Comparison of ENCODE assay signal across 20 cellular contexts in the genomic region with DNA sequence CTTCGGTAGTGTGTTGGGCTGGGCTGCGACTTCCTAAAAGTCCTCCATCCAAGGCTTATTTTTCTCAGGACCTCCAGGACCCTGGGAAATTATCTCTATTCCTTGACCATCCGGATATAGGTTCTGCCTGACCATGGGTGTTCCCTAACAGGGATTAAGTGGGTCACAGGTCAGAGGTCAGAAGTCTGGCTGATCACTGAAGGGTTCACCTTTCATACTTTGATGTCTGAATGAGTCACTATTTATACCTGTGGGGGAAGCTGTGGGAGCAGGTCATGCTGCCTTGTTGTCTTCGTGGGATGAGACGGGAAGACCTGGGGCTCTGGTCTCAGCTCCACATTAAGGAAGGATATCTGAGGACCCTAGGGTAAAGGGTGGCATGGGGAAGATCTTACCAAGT.
DNase-seq lines count a peak whose midpoint lies in the region; ATAC-seq and TF ChIP-seq lines count a peak whose summit lies in the region.
"Had no signal": no experiment of that assay in that cellular context is flagged by ENCODE, and none has a peak within 500 bp of the region (broad histone marks: within the 10 kb centered on the region; RNA-seq: fewer than 3 reads in every experiment).

No MANE protein-coding gene starts in this region.

- H3K4me1 Mint-ChIP-seq in endodermal cell, result peaks cover 9% of the 10 kb centered on the region
- H3K4me1 Mint-ChIP-seq in naive thymus-derived CD8-positive, alpha-beta T cell, result peaks cover 0 to 1% (median 0%) of the 10 kb centered on the region in 4 donors
- H3K4me1 Mint-ChIP-seq: CD14-positive monocyte; CD4-positive, alpha-beta memory T cell; CD4-positive, CD25-positive, alpha-beta regulatory T cell; CD8-positive, alpha-beta memory T cell had no signal

- TF ChIP-seq POLR2A in right lobe of liver (IDR thresholded peaks at IDR 0.05), result no peak

- H3K9me3 ChIP-seq in endodermal cell (ENCODE audit: control insufficient read depth, low read length) (no peaks in the 10 kb centered on the region), right lobe of liver (no peaks in the 10 kb centered on the region)
- H3K9me3 ChIP-seq: BE2C, BLaER1 had no signal

- H3K27me3 Mint-ChIP-seq in endodermal cell (ENCODE audit: insufficient read depth), result no peaks in the 10 kb centered on the region
- peaks cover 12 to 51% (median 17%) of the 10 kb centered on the region in 5 donors for H3K27me3 Mint-ChIP-seq in naive thymus-derived CD8-positive, alpha-beta T cell

- POLR2A ChIA-PET in naive thymus-derived CD8-positive, alpha-beta T cell (lab: Charles Lee), result no interaction called here

- peak; percentile 6 for DNase-seq in D341Med (ENCODE audit: low spot score)
- DNase-seq in SW480 (ENCODE audit: low spot score), result peak; percentile 9
- DNase-seq in endodermal cell, result peak; percentile 23
- no peak for DNase-seq in right lobe of liver
- DNase-seq in head of caudate nucleus, result no peak
- no peak for DNase-seq in GM19240 (ENCODE audit: insufficient read length, low spot score)
- no peak for DNase-seq in naive thymus-derived CD8-positive, alpha-beta T cell
- DNase-seq: 8988T; ACHN; BE2C; C1 segment of cervical spinal cord; CD4-positive, alpha-beta memory T cell; CD4-positive, CD25-positive, alpha-beta regulatory T cell; CD8-positive, alpha-beta memory T cell; COR-L47; DMS79 treated with DMSO at 0.1 percent for 48 hours; GF-D8 had no signal

- H3K27me3 ChIP-seq in endodermal cell (ENCODE audit: control insufficient read depth, insufficient read depth, low read length, poor library complexity, severe bottlenecking) (no peaks in the 10 kb centered on the region), right lobe of liver (no peaks in the 10 kb centered on the region)
- H3K27me3 ChIP-seq: BLaER1 had no signal

- peak in 3 of 4 donors; percentile 11 to 96 (median 68) for ATAC-seq in right lobe of liver
- ATAC-seq in naive thymus-derived CD8-positive, alpha-beta T cell, result no peak
- ATAC-seq: GM12878 had no signal

- H3K36me3 ChIP-seq in endodermal cell (ENCODE audit: control insufficient read depth, insufficient read depth, low read length), result no peaks in the 10 kb centered on the region
- no peaks in the 10 kb centered on the region for H3K36me3 ChIP-seq in right lobe of liver
- H3K36me3 ChIP-seq: BE2C, BLaER1 had no signal

- no peak overlapping the region for H3K4me3 Mint-ChIP-seq in endodermal cell
- no peak overlapping the region for H3K4me3 Mint-ChIP-seq in naive thymus-derived CD8-positive, alpha-beta T cell
- H3K4me3 Mint-ChIP-seq: CD4-positive, alpha-beta memory T cell; CD4-positive, CD25-positive, alpha-beta regulatory T cell; CD8-positive, alpha-beta memory T cell had no signal

- no peaks in the 10 kb centered on the region for H3K36me3 Mint-ChIP-seq in endodermal cell (ENCODE audit: low read depth)
- no peaks in the 10 kb centered on the region for H3K36me3 Mint-ChIP-seq in naive thymus-derived CD8-positive, alpha-beta T cell
- H3K36me3 Mint-ChIP-seq: CD14-positive monocyte; CD4-positive, alpha-beta memory T cell; CD4-positive, CD25-positive, alpha-beta regulatory T cell; CD8-positive, alpha-beta memory T cell had no signal

- H3K9ac ChIP-seq in endodermal cell (ENCODE audit: extremely low read depth, low read length, poor library complexity, severe bottlenecking), result no peak overlapping the region
- H3K9ac ChIP-seq: BLaER1 had no signal

- H3K27ac Mint-ChIP-seq in endodermal cell, result no peak overlapping the region
- H3K27ac Mint-ChIP-seq in naive thymus-derived CD8-positive, alpha-beta T cell, result no peak overlapping the region
- H3K27ac Mint-ChIP-seq: CD14-positive monocyte; CD4-positive, alpha-beta memory T cell; CD4-positive, CD25-positive, alpha-beta regulatory T cell; CD8-positive, alpha-beta memory T cell had no signal

- TF ChIP-seq CTCF in endodermal cell (conservative IDR thresholded peaks at IDR 0.05) (no peak), right lobe of liver (IDR thresholded peaks at IDR 0.05) (no peak)

- WGBS in endodermal cell (ENCODE audit: insufficient coverage in 1 of 2, insufficient read length in 1 of 2), 2 experiments, result 93 to 97% methylated on average over 5 of the region's 5 CpGs
- WGBS in right lobe of liver (ENCODE audit: insufficient coverage, low coverage, low lambda C conversion rate, missing lambda C conversion rate), result 84% methylated on average over 4 of the region's 5 CpGs

- H3K9me3 Mint-ChIP-seq in endodermal cell, result no peaks in the 10 kb centered on the region
- H3K9me3 Mint-ChIP-seq in naive thymus-derived CD8-positive, alpha-beta T cell, result no peaks in the 10 kb centered on the region
- H3K9me3 Mint-ChIP-seq: CD14-positive monocyte; CD4-positive, alpha-beta memory T cell; CD8-positive, alpha-beta memory T cell had no signal

- no peaks in the 10 kb centered on the region for H3K4me1 ChIP-seq in endodermal cell (ENCODE audit: control insufficient read depth, insufficient read depth, low read length)
- no peaks in the 10 kb centered on the region for H3K4me1 ChIP-seq in right lobe of liver
- H3K4me1 ChIP-seq: BE2C, BLaER1 had no signal

- H3K27ac ChIP-seq in endodermal cell (ENCODE audit: low read depth, low read length) (no peak overlapping the region), right lobe of liver (no peak overlapping the region)
- H3K27ac ChIP-seq: BLaER1 had no signal

- H3K4me3 ChIP-seq in endodermal cell (ENCODE audit: low read length) (no peak overlapping the region), right lobe of liver (no peak overlapping the region)
- H3K4me3 ChIP-seq: BLaER1, GM12878 had no signal

- intact Hi-C loops in right lobe of liver (cut with DNase I), result no loop called here
- intact Hi-C loops in head of caudate nucleus (cut with DNase I), result no loop called here

Comparison
In these comparisons a context has a peak if more than half of its experiments do, and no peak if none do; other contexts are left out.
1. DNase-seq: peak in D341Med (single experiment), SW480 (single experiment) and endodermal cell (single experiment); none in right lobe of liver (0 of 3), head of caudate nucleus (0 of 42), GM19240 (single experiment) and naive thymus-derived CD8-positive, alpha-beta T cell (0 of 10).
2. ATAC-seq: peak in right lobe of liver (3 of 4); none in naive thymus-derived CD8-positive, alpha-beta T cell (0 of 2).